20 cellular contexts compared by ENCODE assay signal in the genomic region with DNA sequence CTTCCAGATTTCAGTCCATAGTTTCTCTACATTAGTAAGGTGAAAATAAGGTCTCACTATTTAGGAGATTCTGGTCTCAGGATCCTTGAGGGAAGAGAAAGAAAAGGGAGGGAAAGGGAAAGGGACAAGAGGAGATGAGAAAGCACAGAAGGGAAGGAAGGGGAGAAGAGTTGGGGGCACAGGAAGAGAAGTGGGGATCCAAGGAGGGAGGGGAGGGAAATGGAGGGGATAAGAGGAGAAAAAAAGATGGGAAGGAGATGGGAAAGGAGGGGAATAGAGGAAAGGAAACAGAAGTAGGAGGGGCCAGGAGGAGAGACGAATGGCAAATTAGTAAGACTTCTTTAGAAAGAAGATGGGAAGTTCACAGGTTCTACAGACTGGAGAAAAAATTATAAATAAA. TPM values are rescaled to one million over a fixed set of nuclear protein-coding genes. Genes with fewer than 3 reads are reported as not detected.
DNase-seq lines count a peak whose midpoint lies in the region; ATAC-seq and TF ChIP-seq lines count a peak whose summit lies in the region.
"Had no signal": no experiment of that assay in that cellular context is flagged by ENCODE, and none has a peak within 500 bp of the region (broad histone marks: within the 10 kb centered on the region; RNA-seq: fewer than 3 reads in every experiment).

No MANE protein-coding gene starts in this region.

- no peaks in the 10 kb centered on the region for H3K79me2 ChIP-seq in PC-9 (ENCODE audit: low read depth)
- H3K79me2 ChIP-seq in smooth muscle cell (ENCODE audit: low read depth): no peaks in the 10 kb centered on the region

- no peaks in the 10 kb centered on the region; the same call in 1 of the 2 replicates for H3K9me3 ChIP-seq in PC-9 (ENCODE audit: insufficient read depth, low read depth)
- no peaks in the 10 kb centered on the region for H3K9me3 ChIP-seq in breast epithelium
- H3K9me3 ChIP-seq in lower lobe of right lung: no peaks in the 10 kb centered on the region
- H3K9me3 ChIP-seq in smooth muscle cell (replicated peaks; ENCODE audit: low read depth): no peaks in the 10 kb centered on the region
- H3K9me3 ChIP-seq: colonic mucosa, prostate gland had no signal

- H3K36me3 ChIP-seq in PC-9 (ENCODE audit: low read depth) (no peaks in the 10 kb centered on the region), breast epithelium (no peaks in the 10 kb centered on the region), lower lobe of right lung (no peaks in the 10 kb centered on the region), smooth muscle cell (ENCODE audit: low read depth) (no peaks in the 10 kb centered on the region)
- H3K36me3 ChIP-seq: BLaER1 treated with 17β-estradiol and CSF1 and Interleukin-3, amounts not matched to agents 10 nM and 100 nM; colonic mucosa; neural progenitor cell; prostate gland had no signal

- CTCF ChIA-PET in PC-9 (lab: Charles Lee): no interaction called here

- BruUV-seq in PC-9 (replicated peaks; lab: Mats Ljungman, UMichigan): no TSS peak

- H3K4me3 ChIP-seq in PC-9 (no peak overlapping the region), breast epithelium (no peak overlapping the region), lower lobe of right lung (no peak overlapping the region), smooth muscle cell (no peak overlapping the region)
- H3K4me3 ChIP-seq: BLaER1 treated with 17β-estradiol and CSF1 and Interleukin-3, amounts not matched to agents 10 nM and 100 nM; colonic mucosa; neural progenitor cell; prostate gland had no signal

- no peak for TF ChIP-seq CTCF in PC-9 (conservative IDR thresholded peaks at IDR 0.05)
- TF ChIP-seq CTCF in breast epithelium (IDR thresholded peaks at IDR 0.05): no peak
- no peak for TF ChIP-seq CTCF in lower lobe of right lung (IDR thresholded peaks at IDR 0.05)
- no peak for TF ChIP-seq CTCF in smooth muscle cell (IDR thresholded peaks at IDR 0.05; ENCODE audit: borderline replicate concordance, insufficient read depth, poor library complexity, severe bottlenecking)

- H3K27ac ChIP-seq in PC-9: no peak overlapping the region
- H3K27ac ChIP-seq in breast epithelium: peak overlapping the region; percentile 5 to 56
- H3K27ac ChIP-seq in lower lobe of right lung: peak overlapping the region; percentile 76
- no peak overlapping the region for H3K27ac ChIP-seq in smooth muscle cell (ENCODE audit: low read depth)
- H3K27ac ChIP-seq: BLaER1 treated with 17β-estradiol and CSF1 and Interleukin-3, amounts not matched to agents 10 nM and 100 nM; colonic mucosa; neural progenitor cell had no signal

- 100% methylated on average over 1 of the region's 1 CpG for WGBS in smooth muscle cell (ENCODE audit: low lambda C conversion rate)

- POLR2A ChIA-PET in PC-9 (lab: Charles Lee; ENCODE audit: unreplicated experiment): no interaction called here

- H4K20me1 ChIP-seq in PC-9 (ENCODE audit: insufficient read depth): no peaks in the 10 kb centered on the region
- H4K20me1 ChIP-seq in smooth muscle cell (ENCODE audit: low read depth): no peaks in the 10 kb centered on the region
- H4K20me1 ChIP-seq: BLaER1 treated with 17β-estradiol and CSF1 and Interleukin-3, amounts not matched to agents 10 nM and 100 nM had no signal

- H3K9me2 ChIP-seq in PC-9 (ENCODE audit: insufficient read depth): no peaks in the 10 kb centered on the region

- ATAC-seq in lower lobe of right lung: no peak
- ATAC-seq: activated CD8-positive, alpha-beta T cell treated with anti-CD3 and anti-CD28 coated beads for 36 hours; activated naive CD4-positive, alpha-beta T cell treated with anti-CD3 and anti-CD28 coated beads, Interleukin-2, amount 50 U/mL, for 72 hours; activated T-helper 17 cell treated with anti-CD3 and anti-CD28 coated beads, Interleukin-2, amount 50 U/mL, for 72 hours; effector memory CD8-positive, alpha-beta T cell had no signal

- no peaks in the 10 kb centered on the region for H3F3A ChIP-seq in PC-9 (ENCODE audit: insufficient read depth, low read depth)
- H3F3A ChIP-seq in smooth muscle cell (ENCODE audit: low read depth): no peaks in the 10 kb centered on the region

- no peak for TF ChIP-seq POLR2A in breast epithelium (IDR thresholded peaks at IDR 0.05)

- intact Hi-C loops in PC-9 (cut with micrococcal nuclease; ENCODE audit: unreplicated experiment): loop anchor here (5.0 kb wide), 1 partner anchor 40 kb away; a partner anchor contains a TSS
- intact Hi-C loops in breast epithelium (cut with DNase I; ENCODE audit: low total_unique reads): no loop called here
- intact Hi-C loops in lower lobe of right lung (cut with DNase I): no loop called here

- peak overlapping the region; percentile 65 for H2AFZ ChIP-seq in PC-9
- H2AFZ ChIP-seq in smooth muscle cell (ENCODE audit: low read depth): peak overlapping the region; percentile 52
- H2AFZ ChIP-seq: neural progenitor cell had no signal

- no peak overlapping the region for H3K9ac ChIP-seq in smooth muscle cell (ENCODE audit: low read depth)
- H3K9ac ChIP-seq: BLaER1 treated with 17β-estradiol and CSF1 and Interleukin-3, amounts not matched to agents 10 nM and 100 nM; neural progenitor cell had no signal

- H3K4me2 ChIP-seq in PC-9 (peak overlapping the region; percentile 45), smooth muscle cell (peak overlapping the region; percentile 38)
- H3K4me2 ChIP-seq: neural progenitor cell had no signal

- peaks cover 17% of the 10 kb centered on the region for H3K4me1 ChIP-seq in PC-9 (replicated peaks; ENCODE audit: insufficient read depth)
- no peaks in the 10 kb centered on the region for H3K4me1 ChIP-seq in breast epithelium
- peaks cover 41% of the 10 kb centered on the region for H3K4me1 ChIP-seq in lower lobe of right lung
- no peaks in the 10 kb centered on the region for H3K4me1 ChIP-seq in smooth muscle cell (ENCODE audit: low read depth)
- H3K4me1 ChIP-seq: colonic mucosa, neural progenitor cell, prostate gland had no signal

- DNase-seq in PC-9: no peak
- DNase-seq in breast epithelium (ENCODE audit: low spot score in 2 of 2): no peak
- no peak for DNase-seq in lower lobe of right lung
- no peak for DNase-seq in smooth muscle cell (lab: John Stamatoyannopoulos, UW; ENCODE audit: unreplicated experiment)
- no peak for DNase-seq in activated CD4-positive, alpha-beta T cell treated with anti-CD3 and anti-CD28 coated beads, Interleukin-2, amount 50 U/mL, for 4 hours
- DNase-seq in NCI-H1092 (lab: John Stamatoyannopoulos, UW): no peak
- no peak for DNase-seq in NCI-H69 (lab: John Stamatoyannopoulos, UW)
- DNase-seq in activated effector memory CD4-positive, alpha-beta T cell treated with anti-CD3 and anti-CD28 coated beads, Interleukin-2, amount 50 U/mL, for 16 hours: no peak
- DNase-seq: activated CD4-positive, CD25-positive, alpha-beta regulatory T cell treated with anti-CD3 and anti-CD28 coated beads, Interleukin-2, amount 50 U/mL, for 72 hours; activated CD8-positive, alpha-beta T cell treated with anti-CD3 and anti-CD28 coated beads for 36 hours; colonic mucosa; effector memory CD8-positive, alpha-beta T cell; NCI-H2029 treated with DMSO at 0.1 percent for 48 hours; NCI-H748 treated with DMSO at 0.1 percent for 48 hours; stimulated activated CD4-positive, alpha-beta T cell treated with anti-CD3 and anti-CD28 coated beads, Interleukin-1b, Interleukin-23, amount 100 ng/mL, for 48 hours had no signal

- H3K27me3 ChIP-seq in PC-9 (ENCODE audit: insufficient read depth, low read depth) (no peaks in the 10 kb centered on the region), breast epithelium (no peaks in the 10 kb centered on the region), lower lobe of right lung (ENCODE audit: low read depth) (no peaks in the 10 kb centered on the region), smooth muscle cell (ENCODE audit: low read depth) (no peaks in the 10 kb centered on the region)
- H3K27me3 ChIP-seq: colonic mucosa, neural progenitor cell had no signal

RNA-seq across cellular contexts. Expression of a gene that starts 39.2 kb away (rescaled TPM):
- total RNA-seq in PC-9 (2021) (234 and 262 TPM in 2 replicates), breast epithelium (1,000 to 10,000 TPM in 1 of 3 donors, 100 to 1,000 TPM in 2; 223 to 1,216 (median 273) TPM), lower lobe of right lung (601 TPM), smooth muscle cell (186 and 215 TPM in 2 replicates)
- polyA plus RNA-seq in smooth muscle cell: 76.3 and 78.7 TPM in 2 replicates

Comparison
In these comparisons a context has a peak if more than half of its experiments do, and no peak if none do; other contexts are left out.
1. H3K27ac ChIP-seq: peak in breast epithelium (2 of 2) and lower lobe of right lung (single experiment); none in PC-9 (single experiment) and smooth muscle cell (single experiment).